In genomic region chr15:84981711-84982300, GRCh38 we compare ENCODE assay signal across 7 cellular contexts. TPM values are rescaled to one million over a fixed set of nuclear protein-coding genes. Genes with fewer than 3 reads are reported as not detected.
DNase-seq lines count a peak whose midpoint lies in the region; ATAC-seq and TF ChIP-seq lines count a peak whose summit lies in the region.

A gene with protein sequence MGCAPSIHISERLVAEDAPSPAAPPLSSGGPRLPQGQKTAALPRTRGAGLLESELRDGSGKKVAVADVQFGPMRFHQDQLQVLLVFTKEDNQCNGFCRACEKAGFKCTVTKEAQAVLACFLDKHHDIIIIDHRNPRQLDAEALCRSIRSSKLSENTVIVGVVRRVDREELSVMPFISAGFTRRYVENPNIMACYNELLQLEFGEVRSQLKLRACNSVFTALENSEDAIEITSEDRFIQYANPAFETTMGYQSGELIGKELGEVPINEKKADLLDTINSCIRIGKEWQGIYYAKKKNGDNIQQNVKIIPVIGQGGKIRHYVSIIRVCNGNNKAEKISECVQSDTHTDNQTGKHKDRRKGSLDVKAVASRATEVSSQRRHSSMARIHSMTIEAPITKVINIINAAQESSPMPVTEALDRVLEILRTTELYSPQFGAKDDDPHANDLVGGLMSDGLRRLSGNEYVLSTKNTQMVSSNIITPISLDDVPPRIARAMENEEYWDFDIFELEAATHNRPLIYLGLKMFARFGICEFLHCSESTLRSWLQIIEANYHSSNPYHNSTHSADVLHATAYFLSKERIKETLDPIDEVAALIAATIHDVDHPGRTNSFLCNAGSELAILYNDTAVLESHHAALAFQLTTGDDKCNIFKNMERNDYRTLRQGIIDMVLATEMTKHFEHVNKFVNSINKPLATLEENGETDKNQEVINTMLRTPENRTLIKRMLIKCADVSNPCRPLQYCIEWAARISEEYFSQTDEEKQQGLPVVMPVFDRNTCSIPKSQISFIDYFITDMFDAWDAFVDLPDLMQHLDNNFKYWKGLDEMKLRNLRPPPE (plus strand): TSS chr15:84981856. CDS start chr15:84982163, 307 bp downstream.

- no peaks in the 10 kb centered on the region for H3K9me3 Mint-ChIP-seq in type B pancreatic cell

- peak; percentile 19 for ATAC-seq in GM21619 (IDR thresholded peaks at IDR 0.05; ENCODE audit: unreplicated experiment)

- H3K27me3 ChIP-seq in muscle layer of duodenum (ENCODE audit: low read depth, low read length) = no peaks in the 10 kb centered on the region

- peak within 1 kb of the TSS; percentile 94 for H3K4me3 Mint-ChIP-seq in type B pancreatic cell

- peak within 1 kb of the TSS; percentile 91 for H3K27ac Mint-ChIP-seq in type B pancreatic cell

- H3K27ac ChIP-seq in muscle layer of duodenum (ENCODE audit: low read length) = peak within 1 kb of the TSS; percentile 84

- DNase-seq in HuH-7.5 (ENCODE audit: low spot score) = peak; percentile 62
- peak; percentile 21 to 25 for DNase-seq in activated CD4-positive, alpha-beta T cell treated with anti-CD3 and anti-CD28 coated beads, Interleukin-2, amount 50 U/mL, for 48 hours
- peak; percentile 36 for DNase-seq in epidermal melanocyte (ENCODE audit: insufficient read length, low spot score)
- peak; percentile 70 for DNase-seq in type B pancreatic cell (ENCODE audit: extremely low spot score, unreplicated experiment)

- peaks cover 23% of the 10 kb centered on the region for H3K4me1 Mint-ChIP-seq in type B pancreatic cell (ENCODE audit: unreplicated experiment)

- H3K36me3 ChIP-seq in muscle layer of duodenum (ENCODE audit: control insufficient read depth in 1 of 2, insufficient read depth in 2 of 2, low read length in 2 of 2) = no peaks in the 10 kb centered on the region

- H3K4me1 ChIP-seq in muscle layer of duodenum (ENCODE audit: control insufficient read depth in 1 of 2, insufficient read depth in 2 of 2, low read length in 2 of 2) = peaks cover 4 to 48% of the 10 kb centered on the region in 2 donors

- peak within 1 kb of the TSS; percentile 74 to 89 for H3K4me3 ChIP-seq in muscle layer of duodenum (ENCODE audit: low read depth in 1 of 2, low read length in 2 of 2)

- H3K36me3 Mint-ChIP-seq in type B pancreatic cell = peaks cover 4% of the 10 kb centered on the region

- peaks cover 35% of the 10 kb centered on the region for H3K27me3 Mint-ChIP-seq in type B pancreatic cell

- H3K9me3 ChIP-seq in muscle layer of duodenum (ENCODE audit: control insufficient read depth in 1 of 2, low read length in 2 of 2) = no peaks in the 10 kb centered on the region

- TF ChIP-seq CTCF in GM12874 (IDR thresholded peaks at IDR 0.05; ENCODE audit: insufficient read depth, low read depth, low read length) (0 out of 2 replicates have a peak, but pooled peaks have one; percentile 5), type B pancreatic cell (conservative IDR thresholded peaks at IDR 0.05) (peak; percentile 51)

RNA-seq across cellular contexts. Expression of the gene that starts here (rescaled TPM):
- total RNA-seq in type B pancreatic cell (ENCODE audit: low replicate concordance) = 22.8 and 41.8 TPM in 2 replicates

Comparison
In these comparisons a context has a peak if more than half of its experiments do, and no peak if none do; other contexts are left out.
1. Peak in every context shown above with its lines: DNase-seq, ATAC-seq, H3K4me3 ChIP-seq and H3K27ac ChIP-seq.